Comparison of ENCODE assay signal across 31 cellular contexts in the genomic region with DNA sequence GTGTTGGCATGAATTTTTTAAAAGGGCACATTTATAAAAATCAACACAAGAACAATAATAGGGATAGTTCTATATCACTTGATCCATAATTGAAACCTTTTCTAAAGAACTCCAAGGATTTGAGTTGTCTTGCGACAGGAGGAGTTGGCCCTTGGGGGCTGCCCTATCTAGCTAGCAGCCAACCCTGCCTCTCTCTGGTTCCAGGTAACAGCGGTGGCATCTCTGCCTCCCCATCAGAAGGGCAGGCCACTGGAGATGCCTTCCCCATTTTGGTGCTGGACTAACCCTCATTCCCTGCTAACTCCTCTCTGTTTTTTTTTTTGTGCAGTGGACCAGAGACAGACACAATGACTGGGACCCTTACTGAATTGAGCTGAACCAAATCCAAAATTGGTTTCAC.
DNase-seq lines count a peak whose midpoint lies in the region; TF ChIP-seq lines count a peak whose summit lies in the region.
"Had no signal": no experiment of that assay in that cellular context is flagged by ENCODE, and none has a peak within 500 bp of the region (broad histone marks: within the 10 kb centered on the region; RNA-seq: fewer than 3 reads in every experiment).

No MANE protein-coding gene starts in this region.

- no peaks in the 10 kb centered on the region for H3K27me3 Mint-ChIP-seq in activated T-helper 1 cell treated with anti-CD3 and anti-CD28 coated beads, Interleukin-12 subunit alpha, Interleukin-12 subunit beta, Interleukin-2, Interleukin-4 antibody, amounts not matched to agents 30 ng/mL and 10 ng/mL and 1 ng/mL, durations not matched to agents 14 hours and 24 hours and 36 hours (ENCODE audit: insufficient read depth)
- H3K27me3 Mint-ChIP-seq: CD4-positive, alpha-beta memory T cell; CD4-positive, alpha-beta T cell; CD4-positive, CD25-positive, alpha-beta regulatory T cell; CD8-positive, alpha-beta memory T cell had no signal

- no peak overlapping the region for H4K5ac ChIP-seq in mesendoderm (ENCODE audit: low read length)

- H3K36me3 Mint-ChIP-seq in activated T-helper 1 cell treated with anti-CD3 and anti-CD28 coated beads, Interleukin-12 subunit alpha, Interleukin-12 subunit beta, Interleukin-2, Interleukin-4 antibody, amounts not matched to agents 30 ng/mL and 10 ng/mL and 1 ng/mL, durations not matched to agents 14 hours and 24 hours and 36 hours (ENCODE audit: low read depth): no peaks in the 10 kb centered on the region
- H3K36me3 Mint-ChIP-seq: CD14-positive monocyte; CD4-positive, alpha-beta memory T cell; CD4-positive, CD25-positive, alpha-beta regulatory T cell; CD8-positive, alpha-beta memory T cell; CD8-positive, alpha-beta T cell had no signal

- no peak for TF ChIP-seq EP300 in esophagus muscularis mucosa (IDR thresholded peaks at IDR 0.05)

- no peaks in the 10 kb centered on the region for H3K9me3 Mint-ChIP-seq in activated T-helper 1 cell treated with anti-CD3 and anti-CD28 coated beads, Interleukin-12 subunit alpha, Interleukin-12 subunit beta, Interleukin-2, Interleukin-4 antibody, amounts not matched to agents 30 ng/mL and 10 ng/mL and 1 ng/mL, durations not matched to agents 14 hours and 24 hours and 36 hours
- H3K9me3 Mint-ChIP-seq: CD8-positive, alpha-beta T cell had no signal

- H3K36me3 ChIP-seq in esophagus muscularis mucosa: no peaks in the 10 kb centered on the region
- no peaks in the 10 kb centered on the region for H3K36me3 ChIP-seq in mesendoderm (ENCODE audit: control insufficient read depth, insufficient read depth, low read length)
- H3K36me3 ChIP-seq: BE2C; BLaER1; BLaER1 treated with 17β-estradiol and CSF1 and Interleukin-3, amounts not matched to agents 10 nM and 100 nM had no signal

- H3K4me1 Mint-ChIP-seq in activated T-helper 1 cell treated with anti-CD3 and anti-CD28 coated beads, Interleukin-12 subunit alpha, Interleukin-12 subunit beta, Interleukin-2, Interleukin-4 antibody, amounts not matched to agents 30 ng/mL and 10 ng/mL and 1 ng/mL, durations not matched to agents 14 hours and 24 hours and 36 hours (ENCODE audit: low read depth): no peaks in the 10 kb centered on the region
- H3K4me1 Mint-ChIP-seq: B cell; CD14-positive monocyte; CD4-positive, alpha-beta memory T cell; CD4-positive, CD25-positive, alpha-beta regulatory T cell; CD8-positive, alpha-beta memory T cell had no signal

- H2BK5ac ChIP-seq in mesendoderm (ENCODE audit: low read length): no peak overlapping the region

- H3K79me2 ChIP-seq in mesendoderm (ENCODE audit: control insufficient read depth, insufficient read depth, low read length): no peaks in the 10 kb centered on the region

- no peak overlapping the region for H3K4me3 Mint-ChIP-seq in activated T-helper 1 cell treated with anti-CD3 and anti-CD28 coated beads, Interleukin-12 subunit alpha, Interleukin-12 subunit beta, Interleukin-2, Interleukin-4 antibody, amounts not matched to agents 30 ng/mL and 10 ng/mL and 1 ng/mL, durations not matched to agents 14 hours and 24 hours and 36 hours
- H3K4me3 Mint-ChIP-seq: B cell; CD14-positive monocyte; CD4-positive, alpha-beta memory T cell; CD4-positive, alpha-beta T cell; CD4-positive, CD25-positive, alpha-beta regulatory T cell; CD8-positive, alpha-beta memory T cell; CD8-positive, alpha-beta T cell had no signal

- H3K4me1 ChIP-seq in esophagus muscularis mucosa: no peaks in the 10 kb centered on the region
- H3K4me1 ChIP-seq in mesendoderm (ENCODE audit: control insufficient read depth, low read depth, low read length): no peaks in the 10 kb centered on the region
- H3K4me1 ChIP-seq: A549, BE2C, Caco-2 had no signal

- no peak overlapping the region for H2BK15ac ChIP-seq in mesendoderm (replicated peaks; ENCODE audit: low read depth)

- peak overlapping the region; percentile 13 for H4K8ac ChIP-seq in mesendoderm (ENCODE audit: low read depth, low read length)

- 89% methylated on average over 2 of the region's 2 CpGs for WGBS in esophagus muscularis mucosa
- no CpG with 5 or more reads among the region's 2 CpGs for WGBS in mesendoderm (ENCODE audit: extremely low coverage, insufficient coverage, low lambda C conversion rate)

- H3K27ac ChIP-seq in esophagus muscularis mucosa (replicated peaks in 1 of 4) (no peak overlapping the region), mesendoderm (ENCODE audit: low read depth, low read length) (no peak overlapping the region)
- H3K27ac ChIP-seq: 22Rv1; A549; BLaER1; BLaER1 treated with 17β-estradiol and CSF1 and Interleukin-3, amounts not matched to agents 10 nM and 100 nM; C4-2B had no signal

- no peak overlapping the region for H3K18ac ChIP-seq in mesendoderm (ENCODE audit: low read length)

- H3K27ac Mint-ChIP-seq in activated T-helper 1 cell treated with anti-CD3 and anti-CD28 coated beads, Interleukin-12 subunit alpha, Interleukin-12 subunit beta, Interleukin-2, Interleukin-4 antibody, amounts not matched to agents 30 ng/mL and 10 ng/mL and 1 ng/mL, durations not matched to agents 14 hours and 24 hours and 36 hours: no peak overlapping the region
- H3K27ac Mint-ChIP-seq: B cell; CD14-positive monocyte; CD4-positive, alpha-beta memory T cell; CD4-positive, alpha-beta T cell; CD4-positive, CD25-positive, alpha-beta regulatory T cell; CD8-positive, alpha-beta memory T cell; CD8-positive, alpha-beta T cell had no signal

- DNase-seq in esophagus muscularis mucosa (ENCODE audit: extremely low spot score) (peak; percentile 70), mesendoderm (no peak), NCI-H345 (lab: John Stamatoyannopoulos, UW) (no peak)
- DNase-seq in activated T-helper 1 cell treated with anti-CD3 and anti-CD28 coated beads, Interleukin-12 subunit alpha, Interleukin-12 subunit beta, Interleukin-2, Interleukin-4 antibody, amounts not matched to agents 30 ng/mL and 10 ng/mL and 1 ng/mL, durations not matched to agents 14 hours and 24 hours and 36 hours (ENCODE audit: low spot score): no peak
- DNase-seq: 8988T; ACHN; AML-193; BE2C; C1 segment of cervical spinal cord; Caco-2; Calu3; CD4-positive, alpha-beta memory T cell; CD4-positive, alpha-beta T cell; CD4-positive, CD25-positive, alpha-beta regulatory T cell; CD8-positive, alpha-beta memory T cell; CD8-positive, alpha-beta T cell; COR-L47; DMS 273 treated with DMSO at 0.1 percent for 48 hours; DMS153; DMS53; DMS79; DMS79 treated with DMSO at 0.1 percent for 48 hours; DND-41; EL had no signal

- intact Hi-C loops in esophagus muscularis mucosa (cut with DNase I): no loop called here
- intact Hi-C loops in activated T-helper 1 cell treated with anti-CD3 and anti-CD28 coated beads, Interleukin-12 subunit alpha, Interleukin-12 subunit beta, Interleukin-2, Interleukin-4 antibody, amounts not matched to agents 30 ng/mL and 10 ng/mL and 1 ng/mL, durations not matched to agents 14 hours and 24 hours and 36 hours (cut with micrococcal nuclease): no loop called here

- no peak overlapping the region for H3K4me2 ChIP-seq in mesendoderm (ENCODE audit: low read length)
- H3K4me2 ChIP-seq: A549; BLaER1; BLaER1 treated with 17β-estradiol and CSF1 and Interleukin-3, amounts not matched to agents 10 nM and 100 nM had no signal

- H3K23ac ChIP-seq in mesendoderm (ENCODE audit: low read length): no peak overlapping the region

- H3K9ac ChIP-seq in mesendoderm (ENCODE audit: low read length): no peak overlapping the region
- H3K9ac ChIP-seq: BLaER1; BLaER1 treated with 17β-estradiol and CSF1 and Interleukin-3, amounts not matched to agents 10 nM and 100 nM had no signal

- H3K27me3 ChIP-seq in esophagus muscularis mucosa (no peaks in the 10 kb centered on the region), mesendoderm (ENCODE audit: insufficient read depth, low read length, poor library complexity) (no peaks in the 10 kb centered on the region)
- H3K27me3 ChIP-seq: BE2C; BLaER1; BLaER1 treated with 17β-estradiol and CSF1 and Interleukin-3, amounts not matched to agents 10 nM and 100 nM had no signal

- TF ChIP-seq CTCF in esophagus muscularis mucosa (IDR thresholded peaks at IDR 0.05): no peak

- no peak overlapping the region for H3K56ac ChIP-seq in mesendoderm (ENCODE audit: low read length)

- H3K4me3 ChIP-seq in esophagus muscularis mucosa (no peak overlapping the region), mesendoderm (ENCODE audit: low read length) (no peak overlapping the region)
- H3K4me3 ChIP-seq: A549; BLaER1; BLaER1 treated with 17β-estradiol and CSF1 and Interleukin-3, amounts not matched to agents 10 nM and 100 nM had no signal

- no peak overlapping the region for H2AK5ac ChIP-seq in mesendoderm (ENCODE audit: low read length)

- H2BK120ac ChIP-seq in mesendoderm (ENCODE audit: low read depth, low read length): no peak overlapping the region

- H3K79me1 ChIP-seq in mesendoderm (ENCODE audit: low read length): no peaks in the 10 kb centered on the region

- no peaks in the 10 kb centered on the region for H3K9me3 ChIP-seq in esophagus muscularis mucosa
- H3K9me3 ChIP-seq: A549; BE2C; BLaER1; BLaER1 treated with 17β-estradiol and CSF1 and Interleukin-3, amounts not matched to agents 10 nM and 100 nM; Caco-2 had no signal

- TF ChIP-seq POLR2A in esophagus muscularis mucosa (IDR thresholded peaks at IDR 0.05; ENCODE audit: low read depth): no peak

- no peak overlapping the region for H3K4ac ChIP-seq in mesendoderm (ENCODE audit: low read depth, low read length)
